18 cellular contexts compared by ENCODE assay signal in the genomic region with DNA sequence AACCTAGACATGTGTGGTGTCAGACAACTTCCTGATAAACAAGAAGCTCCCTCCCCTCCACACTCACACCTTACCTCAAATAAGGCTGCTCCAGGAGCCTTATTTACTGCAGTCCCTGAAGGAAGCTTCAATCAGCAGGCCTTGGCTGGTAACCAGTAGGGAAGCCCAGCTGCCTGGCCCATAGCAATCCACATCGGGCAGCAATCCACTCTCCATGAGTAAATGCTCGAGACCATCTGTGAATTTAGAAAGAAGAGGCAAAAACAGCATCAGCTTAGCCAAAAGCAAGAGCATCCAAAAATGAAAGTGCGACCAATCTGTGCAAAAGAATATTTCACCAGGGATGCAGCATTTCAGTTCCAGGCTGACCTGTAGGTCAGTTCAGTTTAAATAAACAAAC.
A peak's percentile ranks its signal among the peaks of the same experiment; 100 is the strongest.
DNase-seq lines count a peak whose midpoint lies in the region; ATAC-seq lines count a peak whose summit lies in the region.
"Had no signal": no experiment of that assay in that cellular context is flagged by ENCODE, and none has a peak within 500 bp of the region (broad histone marks: within the 10 kb centered on the region; RNA-seq: fewer than 3 reads in every experiment).

No MANE protein-coding gene starts in this region.

- no peak overlapping the region for H3K27ac Mint-ChIP-seq in stimulated activated effector memory CD8-positive, alpha-beta T cell treated with anti-CD3 and anti-CD28 coated beads, Interleukin-12 subunit alpha, Interleukin-12 subunit beta, amount 100 ng/mL, for 72 hours
- H3K27ac Mint-ChIP-seq: CD8-positive, alpha-beta T cell had no signal

- no peaks in the 10 kb centered on the region for H3K9me3 ChIP-seq in adipocyte (ENCODE audit: control insufficient read depth, low read length)
- H3K9me3 ChIP-seq: SJCRH30 had no signal

- no peak for ATAC-seq in stimulated activated effector memory CD8-positive, alpha-beta T cell treated with anti-CD3 and anti-CD28 coated beads, Interleukin-12 subunit alpha, Interleukin-12 subunit beta, amount 100 ng/mL, for 72 hours
- no peak for ATAC-seq in HG03442 (IDR thresholded peaks at IDR 0.05; ENCODE audit: unreplicated experiment)
- ATAC-seq: CD8-positive, alpha-beta T cell had no signal

- peak; percentile 12 for DNase-seq in GM03348 (ENCODE audit: low spot score)
- peak; percentile 16 for DNase-seq in adipocyte (ENCODE audit: low read depth)
- DNase-seq in inferior parietal cortex (ENCODE audit: extremely low spot score): peak; percentile 53
- DNase-seq in glomerular visceral epithelial cell (ENCODE audit: extremely low spot score): no peak
- DNase-seq in stimulated activated effector memory CD8-positive, alpha-beta T cell treated with anti-CD3 and anti-CD28 coated beads, Interleukin-12 subunit alpha, Interleukin-12 subunit beta, amount 100 ng/mL, for 72 hours (ENCODE audit: low spot score in 2 of 2): no peak
- DNase-seq: CD8-positive, alpha-beta T cell; IMR-90; NCI-H1105; NCI-H146; NCI-H2029; NCI-H2227 treated with DMSO at 0.1 percent for 48 hours; NCI-H510A; Peyer's patch; SJCRH30 had no signal

- no peak overlapping the region for H3K4me3 Mint-ChIP-seq in stimulated activated effector memory CD8-positive, alpha-beta T cell treated with anti-CD3 and anti-CD28 coated beads, Interleukin-12 subunit alpha, Interleukin-12 subunit beta, amount 100 ng/mL, for 72 hours
- H3K4me3 Mint-ChIP-seq: CD8-positive, alpha-beta T cell had no signal

- H3K4me1 ChIP-seq in adipocyte (ENCODE audit: control insufficient read depth, insufficient read depth, low read length): peaks cover 4% of the 10 kb centered on the region
- H3K4me1 ChIP-seq: HAP-1, Peyer's patch, SJCRH30 had no signal

- H3K4me1 Mint-ChIP-seq in stimulated activated effector memory CD8-positive, alpha-beta T cell treated with anti-CD3 and anti-CD28 coated beads, Interleukin-12 subunit alpha, Interleukin-12 subunit beta, amount 100 ng/mL, for 72 hours: no peaks in the 10 kb centered on the region

- no peaks in the 10 kb centered on the region for H3K36me3 Mint-ChIP-seq in stimulated activated effector memory CD8-positive, alpha-beta T cell treated with anti-CD3 and anti-CD28 coated beads, Interleukin-12 subunit alpha, Interleukin-12 subunit beta, amount 100 ng/mL, for 72 hours
- H3K36me3 Mint-ChIP-seq: CD8-positive, alpha-beta T cell had no signal

- H3K4me3 ChIP-seq in adipocyte (ENCODE audit: low read length): no peak overlapping the region
- H3K4me3 ChIP-seq: HAP-1, Peyer's patch, SJCRH30 had no signal

- H3K27me3 ChIP-seq in adipocyte (replicated peaks; ENCODE audit: control insufficient read depth, insufficient read depth, low read length): no peaks in the 10 kb centered on the region
- H3K27me3 ChIP-seq: Peyer's patch, SJCRH30 had no signal

- peaks cover 22% of the 10 kb centered on the region for H3K9me3 Mint-ChIP-seq in stimulated activated effector memory CD8-positive, alpha-beta T cell treated with anti-CD3 and anti-CD28 coated beads, Interleukin-12 subunit alpha, Interleukin-12 subunit beta, amount 100 ng/mL, for 72 hours

- H3K9ac ChIP-seq in adipocyte (ENCODE audit: low read length): no peak overlapping the region
- H3K9ac ChIP-seq: KMS-11 had no signal

- H3K36me3 ChIP-seq in adipocyte (ENCODE audit: control insufficient read depth, insufficient read depth, low read length, severe bottlenecking): no peaks in the 10 kb centered on the region
- H3K36me3 ChIP-seq: HAP-1, Peyer's patch, SJCRH30 had no signal

- peak overlapping the region; percentile 33 for H3K27ac ChIP-seq in temporal lobe (ENCODE audit: low read depth, low read length)
- H3K27ac ChIP-seq: KMS-11, Peyer's patch, SJCRH30 had no signal

Comparison
In these comparisons a context has a peak if more than half of its experiments do, and no peak if none do; other contexts are left out.
1. DNase-seq: peak in GM03348 (single experiment), adipocyte (single experiment) and inferior parietal cortex (single experiment); none in glomerular visceral epithelial cell (single experiment) and stimulated activated effector memory CD8-positive, alpha-beta T cell treated with anti-CD3 and anti-CD28 coated beads, Interleukin-12 subunit alpha, Interleukin-12 subunit beta, amount 100 ng/mL, for 72 hours (0 of 2).